In the genomic region with DNA sequence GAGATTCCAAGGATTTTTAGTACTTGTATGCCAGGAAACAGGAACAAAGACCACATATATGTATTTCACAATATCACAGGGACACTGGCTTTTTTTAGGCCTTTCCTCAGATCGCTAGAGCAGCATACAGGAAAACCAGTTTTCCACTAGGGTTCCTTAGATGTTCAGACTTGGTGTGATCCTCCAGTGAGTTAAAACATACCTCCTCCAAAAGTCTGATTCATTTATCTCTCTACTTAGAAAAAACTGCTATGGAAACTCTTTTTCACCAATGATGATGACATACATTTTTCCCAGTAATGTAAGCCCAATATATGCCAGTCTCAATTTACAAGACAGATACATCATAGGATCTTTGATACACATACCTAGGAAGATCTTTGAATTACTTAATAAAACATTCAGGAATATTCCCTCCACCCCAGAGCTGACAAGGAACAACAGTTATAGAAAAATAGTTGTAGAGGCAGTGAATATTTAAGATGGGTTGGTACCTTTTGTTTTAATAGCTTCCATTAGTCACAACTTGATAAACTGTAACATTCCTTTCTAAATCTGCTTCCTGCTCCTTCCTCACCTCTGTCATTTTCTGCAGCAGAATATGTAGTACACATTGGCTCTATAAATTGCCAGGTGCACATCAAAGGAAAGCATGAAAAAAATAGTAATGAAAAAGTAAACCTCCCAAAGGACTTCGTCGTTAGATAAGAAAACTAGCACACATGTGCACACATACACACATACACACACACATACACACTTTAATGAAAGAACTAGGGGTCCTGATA, we compare ENCODE assay signal across 1 cellular context.
TF ChIP-seq lines count a peak whose summit lies in the region.

No MANE protein-coding gene starts in this region.

TF ChIP-seq in K562, 482 proteins besides CTCF, POLR2A, EP300 and RAD21:
- TF ChIP-seq ZNF311 (CRISPR knock-in tag; IDR thresholded peaks at IDR 0.05) (no peak), HMG20B (CRISPR knock-in tag; IDR thresholded peaks at IDR 0.05) (no peak), NFIX (CRISPR knock-in tag; IDR thresholded peaks at IDR 0.05; ENCODE audit: low read depth) (no peak), NRF1 (conservative IDR thresholded peaks at IDR 0.05 in 1 of 2, IDR thresholded peaks at IDR 0.05 in 1 of 2) (no peak), FUS (optimal IDR thresholded peaks at IDR 0.05; ENCODE audit: low read depth, low read length) (no peak), CEBPG (CRISPR knock-in tag; IDR thresholded peaks at IDR 0.05) (no peak), CEBPG (tag; conservative IDR thresholded peaks at IDR 0.05 in 1 of 2, IDR thresholded peaks at IDR 0.05 in 1 of 2) (0 out of 4 replicates have a peak, but pooled peaks of 1 of the 2 experiments have one; percentile 25), CEBPB (tag; IDR thresholded peaks at IDR 0.05) (peak; percentile 68), CC2D1A (IDR thresholded peaks at IDR 0.05) (no peak)
- TF ChIP-seq, protein P1, sequence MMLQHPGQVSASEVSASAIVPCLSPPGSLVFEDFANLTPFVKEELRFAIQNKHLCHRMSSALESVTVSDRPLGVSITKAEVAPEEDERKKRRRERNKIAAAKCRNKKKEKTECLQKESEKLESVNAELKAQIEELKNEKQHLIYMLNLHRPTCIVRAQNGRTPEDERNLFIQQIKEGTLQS (IDR thresholded peaks at IDR 0.05), result peak; percentile 48
- TF ChIP-seq, protein P1 (CRISPR knock-in tag; conservative IDR thresholded peaks at IDR 0.05), result no peak
